29 cellular contexts compared by ENCODE assay signal in the genomic region with DNA sequence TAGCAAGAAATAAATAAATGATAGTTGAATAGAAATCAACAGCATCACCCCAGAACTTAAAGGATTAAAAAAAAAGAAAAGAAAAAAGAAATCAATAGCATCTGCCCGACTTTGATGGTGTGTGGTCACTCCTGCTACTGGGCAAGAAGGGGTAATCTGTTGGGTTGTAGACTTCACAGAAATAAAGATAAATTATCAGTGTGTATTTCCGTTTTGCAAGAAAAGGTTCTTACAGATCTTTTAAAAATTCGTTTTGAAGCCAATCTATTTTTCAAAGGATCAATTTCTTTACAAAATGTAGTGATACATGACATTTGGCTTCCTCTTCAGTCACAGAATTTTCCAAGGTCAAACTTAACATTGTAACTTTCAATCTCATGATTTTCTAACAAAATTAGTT.
"Had no signal": no experiment of that assay in that cellular context is flagged by ENCODE, and none has a peak within 500 bp of the region (broad histone marks: within the 10 kb centered on the region; RNA-seq: fewer than 3 reads in every experiment).

No MANE protein-coding gene starts in this region.

- H3K4me3 ChIP-seq: colonic mucosa, coronary artery, dorsolateral prefrontal cortex, esophagus muscularis mucosa, esophagus squamous epithelium, gastrocnemius medialis, gastroesophageal sphincter, heart left ventricle, heart right ventricle, hepatocyte had no signal

- DNase-seq: colonic mucosa; cortex of kidney; dermis blood vessel endothelial cell; dorsolateral prefrontal cortex; effector CD4-positive, alpha-beta T cell; effector CD8-positive, alpha-beta T cell; effector memory CD4-positive, alpha-beta T cell; effector memory CD8-positive, alpha-beta T cell; endodermal cell; erythroblast; esophagus squamous epithelium; foreskin fibroblast; foreskin keratinocyte; foreskin melanocyte; gastrocnemius medialis; glutamatergic neuron; head of caudate nucleus; heart left ventricle; heart right ventricle had no signal

- H3K27ac Mint-ChIP-seq: dendritic cell treated with granulocyte-macrophage colony-stimulating factor and Interleukin-4, amounts not matched to agents 40 ng/mL and 50 ng/mL, for 4 days; effector memory CD8-positive, alpha-beta T cell; endodermal cell had no signal

- H3K27me3 ChIP-seq: colonic mucosa, dorsolateral prefrontal cortex, esophagus muscularis mucosa, esophagus squamous epithelium, foreskin keratinocyte, gastrocnemius medialis, gastroesophageal sphincter, heart left ventricle, heart right ventricle, hepatocyte had no signal

- H3K27me3 Mint-ChIP-seq: dendritic cell treated with granulocyte-macrophage colony-stimulating factor and Interleukin-4, amounts not matched to agents 40 ng/mL and 50 ng/mL, for 4 days; effector memory CD8-positive, alpha-beta T cell had no signal

- H3K9me3 Mint-ChIP-seq: effector memory CD8-positive, alpha-beta T cell; endodermal cell had no signal

- ATAC-seq: effector memory CD8-positive, alpha-beta T cell; esophagus mucosa; foreskin keratinocyte; gastrocnemius medialis; gastroesophageal sphincter; heart left ventricle; heart right ventricle had no signal

- H3K4me3 Mint-ChIP-seq: dendritic cell treated with granulocyte-macrophage colony-stimulating factor and Interleukin-4, amounts not matched to agents 40 ng/mL and 50 ng/mL, for 4 days; effector memory CD8-positive, alpha-beta T cell; endodermal cell had no signal

- H3K9me3 ChIP-seq: colonic mucosa, gastrocnemius medialis had no signal

- H3K27ac ChIP-seq: colonic mucosa, coronary artery, dorsolateral prefrontal cortex, epithelial cell of prostate, esophagus muscularis mucosa, esophagus squamous epithelium, foreskin keratinocyte, gastrocnemius medialis, gastroesophageal sphincter, heart left ventricle, heart right ventricle, hepatocyte had no signal

- H2AFZ ChIP-seq: hepatocyte had no signal

- FAIRE-seq: endometrium, endothelial cell of umbilical vein, frontal cortex had no signal

- H3K4me1 Mint-ChIP-seq: endodermal cell had no signal

- H3K4me2 ChIP-seq: hepatocyte had no signal

- H3K36me3 ChIP-seq: colonic mucosa, esophagus muscularis mucosa, esophagus squamous epithelium, gastrocnemius medialis, gastroesophageal sphincter, heart left ventricle, heart right ventricle had no signal

- H3K79me2 ChIP-seq: hepatocyte had no signal

- H3K4me1 ChIP-seq: colonic mucosa, esophagus muscularis mucosa, esophagus squamous epithelium, foreskin keratinocyte, gastrocnemius medialis, gastroesophageal sphincter, heart left ventricle, heart right ventricle had no signal
